In the genomic region with DNA sequence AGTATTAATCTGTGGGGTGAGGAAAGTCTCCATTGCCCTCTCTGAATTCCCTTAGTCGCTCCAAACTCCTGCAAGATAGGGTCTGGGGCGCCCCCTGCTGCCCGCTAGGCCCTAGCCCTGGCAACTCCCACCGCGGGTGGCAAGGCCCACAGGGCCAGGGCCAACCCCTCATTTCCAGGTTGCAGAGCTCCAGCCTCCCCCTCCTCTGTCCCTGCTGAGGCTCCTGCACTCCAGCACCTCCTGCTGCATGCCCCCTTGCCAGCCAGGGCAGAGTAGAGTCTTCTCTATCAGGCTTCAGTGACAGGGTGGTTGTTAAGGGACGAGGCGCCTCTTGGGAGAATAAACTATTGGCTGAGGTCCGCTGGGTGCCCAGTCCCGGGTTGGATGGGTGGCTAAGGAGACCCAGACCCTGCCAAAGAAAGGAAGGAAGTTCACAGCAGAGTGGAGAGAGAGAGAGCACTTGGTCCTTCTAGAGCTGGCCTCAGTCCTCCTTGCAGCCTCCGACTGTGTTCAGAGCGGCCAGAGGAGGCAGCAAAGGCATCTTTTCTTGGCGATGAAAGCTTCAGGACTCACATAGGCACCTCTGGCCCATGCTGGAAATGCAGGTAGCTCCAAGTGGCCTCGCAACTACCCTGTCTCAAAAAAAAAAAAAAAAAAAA, we compare ENCODE assay signal across 8 cellular contexts. TPM values are rescaled to one million over a fixed set of nuclear protein-coding genes. Genes with fewer than 3 reads are reported as not detected.
DNase-seq lines count a peak whose midpoint lies in the region; ATAC-seq and TF ChIP-seq lines count a peak whose summit lies in the region.

No MANE protein-coding gene starts in this region.

- no peak overlapping the region for H3K4me3 ChIP-seq in CD4-positive, alpha-beta memory T cell (ENCODE audit: low read length in 2 of 2)
- peak overlapping the region in 1 of 4 donors; percentile 13 for H3K4me3 ChIP-seq in Peyer's patch
- no peak overlapping the region for H3K4me3 ChIP-seq in fibroblast of mammary gland (ENCODE audit: control insufficient read depth, low read depth, low read length)

- intact Hi-C loops in CD4-positive, alpha-beta memory T cell (cut with micrococcal nuclease): loop anchor here (1.0 to 2.0 kb wide), 3 partner anchors 176 to 402 kb away; a partner anchor contains a TSS

- TF ChIP-seq CTCF in Peyer's patch (IDR thresholded peaks at IDR 0.05): peak; percentile 22 to 74 (median 68)
- TF ChIP-seq CTCF in fibroblast of mammary gland (conservative IDR thresholded peaks at IDR 0.05; ENCODE audit: control insufficient read depth, insufficient read depth, low read depth, low read length): peak; percentile 93
- TF ChIP-seq CTCF in nephron (IDR thresholded peaks at IDR 0.05; ENCODE audit: unreplicated experiment in 3 of 3): peak; percentile 25 to 59 (median 50)

- H3K9me3 ChIP-seq in CD4-positive, alpha-beta memory T cell (ENCODE audit: control insufficient read depth in 1 of 2, low read length in 2 of 2): no peaks in the 10 kb centered on the region
- no peaks in the 10 kb centered on the region for H3K9me3 ChIP-seq in Peyer's patch

- H3K36me3 ChIP-seq in CD4-positive, alpha-beta memory T cell (ENCODE audit: insufficient read depth, low read length): no peaks in the 10 kb centered on the region
- H3K36me3 ChIP-seq in Peyer's patch: no peaks in the 10 kb centered on the region

- H3K36me3 Mint-ChIP-seq in CD4-positive, alpha-beta memory T cell: peaks cover 0 to 2% of the 10 kb centered on the region in 2 donors
- H3K36me3 Mint-ChIP-seq in activated T-cell treated with anti-CD3 and anti-CD28 coated beads, Interleukin-2, amount 50 U/mL, for 4 hours (ENCODE audit: insufficient read depth): no peaks in the 10 kb centered on the region
- no peaks in the 10 kb centered on the region for H3K36me3 Mint-ChIP-seq in nephron (ENCODE audit: low read depth)

- peaks cover 4 to 10% (median 8%) of the 10 kb centered on the region in 4 donors for H3K4me1 Mint-ChIP-seq in CD4-positive, alpha-beta memory T cell
- H3K4me1 Mint-ChIP-seq in activated T-cell treated with anti-CD3 and anti-CD28 coated beads, Interleukin-2, amount 50 U/mL, for 4 hours (ENCODE audit: low read depth): peaks cover 7% of the 10 kb centered on the region
- no peaks in the 10 kb centered on the region for H3K4me1 Mint-ChIP-seq in nephron

- no peaks in the 10 kb centered on the region for H3K9me3 Mint-ChIP-seq in CD4-positive, alpha-beta memory T cell
- H3K9me3 Mint-ChIP-seq in activated T-cell treated with anti-CD3 and anti-CD28 coated beads, Interleukin-2, amount 50 U/mL, for 4 hours: no peaks in the 10 kb centered on the region
- no peaks in the 10 kb centered on the region for H3K9me3 Mint-ChIP-seq in nephron

- peak; percentile 73 to 78 (median 75) for DNase-seq in CD4-positive, alpha-beta memory T cell
- DNase-seq in HT-29 (ENCODE audit: low spot score): peak; percentile 87
- peak; percentile 83 to 94 (median 88) for DNase-seq in Peyer's patch
- DNase-seq in activated T-cell treated with anti-CD3 and anti-CD28 coated beads, Interleukin-2, amount 50 U/mL, for 4 hours: peak; percentile 80
- peak; percentile 71 for DNase-seq in fibroblast of mammary gland (ENCODE audit: low read depth)
- peak; percentile 54 to 77 (median 69) for DNase-seq in stimulated activated naive CD4-positive, alpha-beta T cell (lab: John Stamatoyannopoulos, UW)

- CTCF ChIA-PET in CD4-positive, alpha-beta memory T cell (lab: Charles Lee; ENCODE audit: partially characterized antibody): interaction anchor here (0.6 to 7.5 kb wide), 52 partner anchors 9 to 561 kb away, joined by 3 to 134 read pairs (median 4); a partner anchor contains a TSS

- peak overlapping the region in 5 of 8 donors; percentile 26 to 53 (median 49) for H3K4me3 Mint-ChIP-seq in CD4-positive, alpha-beta memory T cell
- peak overlapping the region; percentile 35 for H3K4me3 Mint-ChIP-seq in activated T-cell treated with anti-CD3 and anti-CD28 coated beads, Interleukin-2, amount 50 U/mL, for 4 hours
- no peak overlapping the region for H3K4me3 Mint-ChIP-seq in nephron

- no peak overlapping the region for H3K27ac ChIP-seq in CD4-positive, alpha-beta memory T cell (ENCODE audit: low read depth, low read length)
- H3K27ac ChIP-seq in Peyer's patch: peak overlapping the region in 1 of 4 donors; percentile 42

- no peaks in the 10 kb centered on the region for H3K27me3 ChIP-seq in CD4-positive, alpha-beta memory T cell (ENCODE audit: insufficient read depth, low read length)
- no peaks in the 10 kb centered on the region for H3K27me3 ChIP-seq in Peyer's patch

- no peak for TF ChIP-seq POLR2A in Peyer's patch (IDR thresholded peaks at IDR 0.05)

- H3K4me1 ChIP-seq in CD4-positive, alpha-beta memory T cell (ENCODE audit: insufficient read depth, low read length): peaks cover 4% of the 10 kb centered on the region
- H3K4me1 ChIP-seq in Peyer's patch: peaks cover 0 to 12% (median 2%) of the 10 kb centered on the region in 4 donors

- H3K27ac Mint-ChIP-seq in CD4-positive, alpha-beta memory T cell: peak overlapping the region in 5 of 7 donors; percentile 9 to 76 (median 22)
- H3K27ac Mint-ChIP-seq in nephron: no peak overlapping the region

- no peaks in the 10 kb centered on the region for H3K27me3 Mint-ChIP-seq in CD4-positive, alpha-beta memory T cell
- H3K27me3 Mint-ChIP-seq in activated T-cell treated with anti-CD3 and anti-CD28 coated beads, Interleukin-2, amount 50 U/mL, for 4 hours (ENCODE audit: low read depth): no peaks in the 10 kb centered on the region
- H3K27me3 Mint-ChIP-seq in nephron (ENCODE audit: low read depth): peaks cover 18% of the 10 kb centered on the region

- POLR2A ChIA-PET in CD4-positive, alpha-beta memory T cell (lab: Charles Lee; ENCODE audit: partially characterized antibody): interaction anchor here (0.9 to 1.7 kb wide), 4 partner anchors 202 to 361 kb away, joined by 3 to 8 read pairs (median 5); a partner anchor contains a TSS

- ATAC-seq in GM19438 (IDR thresholded peaks at IDR 0.05; ENCODE audit: low read depth, unreplicated experiment): peak; percentile 94
- ATAC-seq in activated T-cell treated with anti-CD3 and anti-CD28 coated beads, Interleukin-2, amount 50 U/mL, for 4 hours: peak; percentile 92 to 93

RNA-seq across cellular contexts. Expression of a gene that starts 45.6 kb away (rescaled TPM):
- total RNA-seq in CD4-positive, alpha-beta memory T cell: 10 to 100 TPM; 47.5 to 51.4 TPM
- 10 to 100 TPM; 42.2 to 47.6 TPM for polyA plus RNA-seq in CD4-positive, alpha-beta memory T cell
- total RNA-seq in HT-29 (2014; rRNA removed; shearing (Covaris generic)): 23.6 and 23.8 TPM in 2 replicates
- total RNA-seq in Peyer's patch: 100 to 1,000 TPM; 102 to 126 (median 118) TPM
- total RNA-seq in activated T-cell treated with anti-CD3 and anti-CD28 coated beads, Interleukin-2, amount 50 U/mL, for 4 hours: 10 to 100 TPM; 57.4 to 63.7 (median 58.3) TPM

Comparison
In these comparisons a context has a peak if more than half of its experiments do, and no peak if none do; other contexts are left out.
1. H3K27ac Mint-ChIP-seq: peak in CD4-positive, alpha-beta memory T cell (5 of 7); none in nephron (0 of 3).
2. H3K4me3 Mint-ChIP-seq: peak in CD4-positive, alpha-beta memory T cell (5 of 8) and activated T-cell treated with anti-CD3 and anti-CD28 coated beads, Interleukin-2, amount 50 U/mL, for 4 hours (single experiment); none in nephron (0 of 3).
3. Peak in every context shown above with its lines, with median percentiles within 50 percentile points of each other: DNase-seq and CTCF ChIP-seq.